ENCODE assay signal across 16 cellular contexts in genomic region chr18:42707080-42707479, GRCh38.
"Had no signal": no experiment of that assay in that cellular context is flagged by ENCODE, and none has a peak within 500 bp of the region (broad histone marks: within the 10 kb centered on the region; RNA-seq: fewer than 3 reads in every experiment).

No MANE protein-coding gene starts in this region.

- DNase-seq: activated CD4-positive, alpha-beta memory T cell treated with anti-CD3 and anti-CD28 coated beads for 36 hours; activated CD4-positive, CD25-positive, alpha-beta regulatory T cell treated with anti-CD3 and anti-CD28 coated beads, Interleukin-2, amount 50 U/mL, for 72 hours; activated gamma-delta T cell treated with Interleukin-2 at 50 U/mL for 16 hours; activated naive CD8-positive, alpha-beta T cell treated with anti-CD3 and anti-CD28 coated beads for 36 hours; activated T-cell treated with anti-CD3 and anti-CD28 coated beads, Interleukin-2, amount 50 U/mL, for 4 hours; esophagus squamous epithelium; foreskin fibroblast; head of caudate nucleus; sigmoid colon; stimulated activated CD4-positive, alpha-beta T cell treated with anti-CD3 and anti-CD28 coated beads, Interleukin-2, amount 100 ng/mL, for 48 hours; stimulated activated naive CD4-positive, alpha-beta T cell treated with Interleukin-2 at 50 U/mL for 16 hours; upper lobe of right lung had no signal

- H3K36me3 Mint-ChIP-seq: activated CD4-positive, alpha-beta memory T cell treated with anti-CD3 and anti-CD28 coated beads for 36 hours; activated naive CD8-positive, alpha-beta T cell treated with anti-CD3 and anti-CD28 coated beads for 36 hours; memory B cell; natural killer cell treated with Interleukin-12 subunit alpha and Interleukin-12 subunit beta and Interleukin-15 and Interleukin-18, amount 100 ng/mL, for 72 hours had no signal

- H3K4me1 Mint-ChIP-seq: activated naive CD8-positive, alpha-beta T cell treated with anti-CD3 and anti-CD28 coated beads for 36 hours; memory B cell had no signal

- H3K4me1 ChIP-seq: left lung, sigmoid colon, upper lobe of right lung had no signal

- H3K4me3 ChIP-seq: left lung, sigmoid colon, upper lobe of right lung had no signal

- H3K27ac Mint-ChIP-seq: activated CD4-positive, alpha-beta memory T cell treated with anti-CD3 and anti-CD28 coated beads for 36 hours; activated naive CD8-positive, alpha-beta T cell treated with anti-CD3 and anti-CD28 coated beads for 36 hours; memory B cell; natural killer cell treated with Interleukin-12 subunit alpha and Interleukin-12 subunit beta and Interleukin-15 and Interleukin-18, amount 100 ng/mL, for 72 hours had no signal

- H3K27ac ChIP-seq: brain microvascular endothelial cell, left lung, sigmoid colon, upper lobe of right lung had no signal

- H3K36me3 ChIP-seq: brain microvascular endothelial cell, esophagus squamous epithelium, left lung, sigmoid colon, upper lobe of right lung had no signal

- H3K4me3 Mint-ChIP-seq: activated CD4-positive, alpha-beta memory T cell treated with anti-CD3 and anti-CD28 coated beads for 36 hours; activated naive CD8-positive, alpha-beta T cell treated with anti-CD3 and anti-CD28 coated beads for 36 hours; activated T-cell treated with anti-CD3 and anti-CD28 coated beads, Interleukin-2, amount 50 U/mL, for 4 hours; memory B cell; natural killer cell treated with Interleukin-12 subunit alpha and Interleukin-12 subunit beta and Interleukin-15 and Interleukin-18, amount 100 ng/mL, for 72 hours had no signal

- ATAC-seq: activated T-cell treated with anti-CD3 and anti-CD28 coated beads, Interleukin-2, amount 50 U/mL, for 4 hours; left lung; natural killer cell treated with Interleukin-12 subunit alpha and Interleukin-12 subunit beta and Interleukin-15 and Interleukin-18, amount 100 ng/mL, for 72 hours; upper lobe of right lung had no signal

- H3K9me3 ChIP-seq: esophagus squamous epithelium, left lung, sigmoid colon, upper lobe of right lung had no signal

- H3K27me3 ChIP-seq: brain microvascular endothelial cell, esophagus squamous epithelium, left lung, sigmoid colon, upper lobe of right lung had no signal

- H3K27me3 Mint-ChIP-seq: activated CD4-positive, alpha-beta memory T cell treated with anti-CD3 and anti-CD28 coated beads for 36 hours; activated naive CD8-positive, alpha-beta T cell treated with anti-CD3 and anti-CD28 coated beads for 36 hours; memory B cell; natural killer cell treated with Interleukin-12 subunit alpha and Interleukin-12 subunit beta and Interleukin-15 and Interleukin-18, amount 100 ng/mL, for 72 hours had no signal
